Comparison of ENCODE assay signal across 15 cellular contexts in genomic region chr6:78570044-78570443, GRCh38.
DNase-seq lines count a peak whose midpoint lies in the region; ATAC-seq and TF ChIP-seq lines count a peak whose summit lies in the region.
"Had no signal": no experiment of that assay in that cellular context is flagged by ENCODE, and none has a peak within 500 bp of the region (broad histone marks: within the 10 kb centered on the region; RNA-seq: fewer than 3 reads in every experiment).

No MANE protein-coding gene starts in this region.

- H3K36me3 Mint-ChIP-seq in H9 (ENCODE audit: insufficient read depth in 1 of 3, low read depth in 3 of 3), result peaks cover 13 to 48% (median 21%) of the 10 kb centered on the region in 3 experiments
- H3K36me3 Mint-ChIP-seq: CD8-positive, alpha-beta memory T cell had no signal

- H3K4me1 ChIP-seq in H9 (ENCODE audit: insufficient read depth, low read length) (peaks cover 5% of the 10 kb centered on the region; the same call in 1 of the 2 replicates), NT2/D1 (ENCODE audit: insufficient read depth, insufficient read length) (peaks cover 5% of the 10 kb centered on the region), MM.1S (ENCODE audit: low read length) (no peaks in the 10 kb centered on the region)
- H3K4me1 ChIP-seq: Caco-2 had no signal

- H2BK20ac ChIP-seq in H9 (ENCODE audit: low read depth, low read length, poor library complexity, severe bottlenecking), result no peak overlapping the region

- WGBS in H9 (ENCODE audit: extremely low coverage, insufficient read length, low lambda C conversion rate), result no CpG with 5 or more reads among the region's 1 CpG

- H2BK12ac ChIP-seq in H9 (ENCODE audit: insufficient read length, low read depth, low read length), result no peak overlapping the region

- H3K18ac ChIP-seq in H9 (ENCODE audit: insufficient read length, low read depth, low read length), result no peak overlapping the region

- DNase-seq in H9, result peak; percentile 59
- peak; percentile 68 for DNase-seq in NT2/D1 (ENCODE audit: low read depth, low spot score)
- peak; percentile 52 for DNase-seq in iPS DF 19.7 (ENCODE audit: low read depth, low spot score)
- no peak for DNase-seq in activated naive CD4-positive, alpha-beta T cell treated with anti-CD3 and anti-CD28 coated beads, Interleukin-2, amount 50 U/mL, for 16 hours
- no peak for DNase-seq in MM.1S
- DNase-seq: Caco-2; CD8-positive, alpha-beta memory T cell; DND-41; GF-D8; HCEC 1CT; HFFc6 had no signal

- H3K14ac ChIP-seq in H9 (ENCODE audit: insufficient read depth, low read length), result no peak overlapping the region

- H4K8ac ChIP-seq in H9 (replicated peaks; ENCODE audit: insufficient read length, low read depth, low read length), result no peak overlapping the region

- no peaks in the 10 kb centered on the region for H3K79me2 ChIP-seq in H9 (ENCODE audit: insufficient read depth, low read length)
- no peaks in the 10 kb centered on the region for H3K79me2 ChIP-seq in MM.1S (ENCODE audit: low read length)

- H3K9me3 Mint-ChIP-seq in H9, result peaks cover 33 to 47% of the 10 kb centered on the region in 2 experiments

- peak overlapping the region in 2 of 3 experiments; percentile 88 to 89; a peak in 4 of 7 replicates for H3K27ac Mint-ChIP-seq in H9
- H3K27ac Mint-ChIP-seq: CD8-positive, alpha-beta memory T cell; HFFc6 had no signal

- TF ChIP-seq CTCF in H9 (conservative IDR thresholded peaks at IDR 0.05) (no peak), MM.1S (IDR thresholded peaks at IDR 0.05; ENCODE audit: low read length) (no peak)

- no peak overlapping the region for H2BK120ac ChIP-seq in H9 (ENCODE audit: low read depth, low read length, poor library complexity, severe bottlenecking)

- H3K4ac ChIP-seq in H9 (ENCODE audit: low read depth, low read length), result no peak overlapping the region

- no peak overlapping the region for H3K4me3 Mint-ChIP-seq in H9
- H3K4me3 Mint-ChIP-seq: CD8-positive, alpha-beta memory T cell; HFFc6 had no signal

- H3K4me3 ChIP-seq in NT2/D1 (ENCODE audit: insufficient read length, low read depth) (no peak overlapping the region), MM.1S (ENCODE audit: low read length) (no peak overlapping the region)

- no peaks in the 10 kb centered on the region for H3K23me2 ChIP-seq in H9 (ENCODE audit: insufficient read length, low read depth, low read length, poor library complexity, severe bottlenecking)

- H4K5ac ChIP-seq in H9 (ENCODE audit: insufficient read length, low read depth, low read length), result no peak overlapping the region

- H2AK5ac ChIP-seq in H9 (ENCODE audit: insufficient read length, low read length), result no peak overlapping the region

- H3K9me3 ChIP-seq in H9 (ENCODE audit: control insufficient read depth, low read depth, low read length), result no peaks in the 10 kb centered on the region
- peaks cover 13% of the 10 kb centered on the region; the same call in 1 of the 2 replicates for H3K9me3 ChIP-seq in NT2/D1 (ENCODE audit: insufficient read depth, low read length)
- no peaks in the 10 kb centered on the region for H3K9me3 ChIP-seq in MM.1S (replicated peaks; ENCODE audit: insufficient read depth, low read length)
- H3K9me3 ChIP-seq: Caco-2 had no signal

- no peak overlapping the region for H2AFZ ChIP-seq in H9 (ENCODE audit: low read length)
- H2AFZ ChIP-seq in MM.1S (ENCODE audit: low read length), result no peak overlapping the region

- H3F3A ChIP-seq in MM.1S (ENCODE audit: insufficient read depth, low read length), result no peaks in the 10 kb centered on the region

- peaks cover 18 to 21% of the 10 kb centered on the region in 2 experiments for H3K4me1 Mint-ChIP-seq in H9
- H3K4me1 Mint-ChIP-seq: CD8-positive, alpha-beta memory T cell had no signal

- H2BK5ac ChIP-seq in H9 (ENCODE audit: insufficient read length, low read length), result no peak overlapping the region

- H3K4me2 ChIP-seq in H9 (ENCODE audit: insufficient read depth, insufficient read length, low read length) (no peak overlapping the region), MM.1S (ENCODE audit: low read depth, low read length) (no peak overlapping the region)
- H3K4me2 ChIP-seq: KMS-11 had no signal

- no peak overlapping the region for H4K91ac ChIP-seq in H9 (ENCODE audit: insufficient read length, low read depth, low read length)

- H3K23ac ChIP-seq in H9 (ENCODE audit: insufficient read length, low read depth, low read length), result no peak overlapping the region

- H3K9me2 ChIP-seq in MM.1S (replicated peaks; ENCODE audit: insufficient read depth, low read length), result no peaks in the 10 kb centered on the region

- H3K9ac ChIP-seq in H9 (ENCODE audit: extremely low read depth, insufficient read length, low read length), result no peak overlapping the region
- no peak overlapping the region for H3K9ac ChIP-seq in NT2/D1 (ENCODE audit: insufficient read length, low read depth)
- no peak overlapping the region for H3K9ac ChIP-seq in MM.1S (ENCODE audit: low read length)
- H3K9ac ChIP-seq: KMS-11 had no signal

- no peaks in the 10 kb centered on the region for H4K20me1 ChIP-seq in H9 (ENCODE audit: control insufficient read depth, insufficient read depth, insufficient read length)
- no peaks in the 10 kb centered on the region for H4K20me1 ChIP-seq in MM.1S (ENCODE audit: insufficient read depth, low read length)

- H3K56ac ChIP-seq in H9 (ENCODE audit: insufficient read length, low read depth, low read length), result no peak overlapping the region

- no peak overlapping the region for H3T11ph ChIP-seq in H9 (ENCODE audit: low read length)

- H3K36me3 ChIP-seq in NT2/D1 (ENCODE audit: insufficient read depth, insufficient read length, low read length) (no peaks in the 10 kb centered on the region), MM.1S (replicated peaks; ENCODE audit: insufficient read depth, low read length) (no peaks in the 10 kb centered on the region)

- no peak overlapping the region for H2BK15ac ChIP-seq in H9 (ENCODE audit: low read depth, low read length)

- H3K27me3 ChIP-seq in H9 (ENCODE audit: insufficient read depth, low read length) (no peaks in the 10 kb centered on the region), NT2/D1 (ENCODE audit: insufficient read depth, insufficient read length) (no peaks in the 10 kb centered on the region), MM.1S (replicated peaks; ENCODE audit: insufficient read depth, low read length) (no peaks in the 10 kb centered on the region)

- H3K79me1 ChIP-seq in H9 (ENCODE audit: insufficient read depth, low read depth, low read length, poor library complexity, severe bottlenecking), result no peaks in the 10 kb centered on the region

- no peak overlapping the region for H3K27ac ChIP-seq in H9 (ENCODE audit: insufficient read length, low read depth, low read length)
- H3K27ac ChIP-seq in MM.1S (ENCODE audit: low read length), result no peak overlapping the region
- H3K27ac ChIP-seq: KMS-11 had no signal

- ATAC-seq in GM21717 (IDR thresholded peaks at IDR 0.05; ENCODE audit: unreplicated experiment), result no peak
- no peak for ATAC-seq in GM19324 (IDR thresholded peaks at IDR 0.05; ENCODE audit: low FRiP score, unreplicated experiment)
- ATAC-seq: HepG2 had no signal

- no peaks in the 10 kb centered on the region for H3K27me3 Mint-ChIP-seq in H9 (ENCODE audit: low read depth)
- H3K27me3 Mint-ChIP-seq: CD8-positive, alpha-beta memory T cell had no signal

Comparison
In these comparisons a context has a peak if more than half of its experiments do, and no peak if none do; other contexts are left out.
1. DNase-seq: peak in H9 (single experiment), NT2/D1 (single experiment) and iPS DF 19.7 (single experiment); none in activated naive CD4-positive, alpha-beta T cell treated with anti-CD3 and anti-CD28 coated beads, Interleukin-2, amount 50 U/mL, for 16 hours (single experiment) and MM.1S (single experiment).